ENCODE assay signal across 21 cellular contexts in genomic region chr17:34763727-34764665, GRCh38.
A peak's percentile ranks its signal among the peaks of the same experiment; 100 is the strongest.
DNase-seq lines count a peak whose midpoint lies in the region; TF ChIP-seq lines count a peak whose summit lies in the region.
"Had no signal": no experiment of that assay in that cellular context is flagged by ENCODE, and none has a peak within 500 bp of the region (broad histone marks: within the 10 kb centered on the region; RNA-seq: fewer than 3 reads in every experiment).

No MANE protein-coding gene starts in this region.

- DNase-seq in Caki2 (ENCODE audit: low read depth) (peak; percentile 31), HT1080 (ENCODE audit: low read depth) (peak; percentile 83), neuronal stem cell (ENCODE audit: low spot score) (no peak), NCI-H128 (lab: John Stamatoyannopoulos, UW; ENCODE audit: unreplicated experiment) (no peak), activated T-cell treated with anti-CD3 and anti-CD28 coated beads for 4 hours (no peak), mesothelial cell of epicardium (ENCODE audit: low spot score in 2 of 2, unreplicated experiment in 2 of 2) (no peak)
- DNase-seq: activated CD4-positive, alpha-beta T cell treated with anti-CD3 and anti-CD28 coated beads, Interleukin-2, amount 50 U/mL, for 48 hours; activated CD8-positive, alpha-beta memory T cell treated with anti-CD3 and anti-CD28 coated beads, Interleukin-2, amount 50 U/mL, for 48 hours; brain microvascular endothelial cell; cortex of kidney; heart left ventricle; left lung; NCI-H1930; NCI-H345; PC-9 had no signal

- WGBS in neuronal stem cell (ENCODE audit: extremely low coverage in 2 of 2, insufficient read length in 2 of 2, insufficient replicate concordance in 1 of 2), 2 donors, result no CpG with 5 or more reads among the region's 7 CpGs

- H3K27me3 Mint-ChIP-seq in brain, result peaks cover 11% of the 10 kb centered on the region
- peaks cover 52% of the 10 kb centered on the region for H3K27me3 Mint-ChIP-seq in mesothelial cell of epicardium (ENCODE audit: low read depth)

- no peaks in the 10 kb centered on the region for H3K36me3 Mint-ChIP-seq in brain
- H3K36me3 Mint-ChIP-seq in mesothelial cell of epicardium, result no peaks in the 10 kb centered on the region
- H3K36me3 Mint-ChIP-seq: WTC11 had no signal

- H2BK12ac ChIP-seq in neuronal stem cell (ENCODE audit: low read length), result no peak overlapping the region

- H3K9me3 ChIP-seq in neuronal stem cell (replicated peaks in 1 of 2; ENCODE audit: control insufficient read depth in 2 of 2, insufficient read depth in 1 of 2, low read depth in 1 of 2, low read length in 2 of 2), result no peaks in the 10 kb centered on the region
- H3K9me3 ChIP-seq: heart left ventricle, left lung, SJSA1 had no signal

- no peaks in the 10 kb centered on the region for H3K36me3 ChIP-seq in neuronal stem cell (replicated peaks in 1 of 2; ENCODE audit: control insufficient read depth in 2 of 2, insufficient read depth in 2 of 2, low read length in 2 of 2)
- H3K36me3 ChIP-seq: brain microvascular endothelial cell, heart left ventricle, left lung, SJSA1 had no signal

- peak overlapping the region; percentile 21 for H3K18ac ChIP-seq in neuronal stem cell (ENCODE audit: low read length)

- no peak overlapping the region for H4K91ac ChIP-seq in neuronal stem cell (ENCODE audit: low read depth, low read length, poor library complexity)

- H3K9me3 Mint-ChIP-seq in brain, result no peaks in the 10 kb centered on the region
- no peaks in the 10 kb centered on the region for H3K9me3 Mint-ChIP-seq in mesothelial cell of epicardium
- H3K9me3 Mint-ChIP-seq: nephron; T-helper 2 cell treated with Interferon-gamma antibody and Interleukin-4, amounts not matched to agents 5 μg/mL and 100 μg/mL, for 36 hours; WTC11 had no signal

- H2BK5ac ChIP-seq in neuronal stem cell (ENCODE audit: low read length), result no peak overlapping the region

- H2AK5ac ChIP-seq in neuronal stem cell (ENCODE audit: low read depth, low read length), result no peak overlapping the region

- H3K4me1 Mint-ChIP-seq in brain, result peaks cover 47% of the 10 kb centered on the region
- no peaks in the 10 kb centered on the region for H3K4me1 Mint-ChIP-seq in mesothelial cell of epicardium

- in situ Hi-C loops in Caki2 (cut with HindIII; ENCODE audit: low pct_unique_long_range_greater_than_20kb, low sequenced_read_pairs), result no loop called here

- no peak overlapping the region for H3K4me2 ChIP-seq in neuronal stem cell (ENCODE audit: insufficient read depth, low read length, poor library complexity, severe bottlenecking)
- H3K4me2 ChIP-seq: KMS-11, PC-9 had no signal

- peaks cover 2% of the 10 kb centered on the region for H3K79me1 ChIP-seq in neuronal stem cell (ENCODE audit: low read depth, low read length)

- H3K4me3 ChIP-seq in neuronal stem cell (ENCODE audit: low read length in 2 of 2), result no peak overlapping the region
- H3K4me3 ChIP-seq: heart left ventricle, left lung, PC-9, SJSA1 had no signal

- peaks cover 0 to 13% of the 10 kb centered on the region in 2 donors for H3K4me1 ChIP-seq in neuronal stem cell (ENCODE audit: control insufficient read depth in 2 of 2, insufficient read depth in 1 of 2, low read depth in 1 of 2, low read length in 2 of 2)
- H3K4me1 ChIP-seq: heart left ventricle, left lung, SJSA1 had no signal

- no peak overlapping the region for H2BK120ac ChIP-seq in neuronal stem cell (ENCODE audit: low read depth, low read length)

- peak overlapping the region; percentile 26 for H3K23ac ChIP-seq in neuronal stem cell (ENCODE audit: low read depth, low read length, poor library complexity)

- H3K4ac ChIP-seq in neuronal stem cell (ENCODE audit: low read length), result no peak overlapping the region

- no peak overlapping the region for H3K14ac ChIP-seq in neuronal stem cell (ENCODE audit: low read length)

- H3K9ac ChIP-seq in neuronal stem cell (ENCODE audit: low read depth, low read length, poor library complexity), result no peak overlapping the region
- H3K9ac ChIP-seq: KMS-11 had no signal

- H2BK15ac ChIP-seq in neuronal stem cell (ENCODE audit: low read length), result no peak overlapping the region

- H3K4me3 Mint-ChIP-seq in brain (no peak overlapping the region), mesothelial cell of epicardium (no peak overlapping the region)
- H3K4me3 Mint-ChIP-seq: nephron; T-helper 2 cell treated with Interferon-gamma antibody and Interleukin-4, amounts not matched to agents 5 μg/mL and 100 μg/mL, for 36 hours; WTC11 had no signal

- H4K8ac ChIP-seq in neuronal stem cell (ENCODE audit: low read depth, low read length), result no peak overlapping the region

- H3K27me3 ChIP-seq in neuronal stem cell (ENCODE audit: control insufficient read depth in 3 of 3, insufficient read depth in 3 of 3, low read depth in 1 of 3, low read length in 3 of 3), result no peaks in the 10 kb centered on the region
- H3K27me3 ChIP-seq: brain microvascular endothelial cell, SJSA1 had no signal

- TF ChIP-seq CTCF in brain (conservative IDR thresholded peaks at IDR 0.05) (no peak), mesothelial cell of epicardium (IDR thresholded peaks at IDR 0.05; ENCODE audit: unreplicated experiment) (no peak)

- H2AFZ ChIP-seq in neuronal stem cell (ENCODE audit: low read length), result no peak overlapping the region
- H2AFZ ChIP-seq: PC-9 had no signal

- H3K27ac Mint-ChIP-seq in brain (peak overlapping the region in 4 of 5 experiments; percentile 6 to 37 (median 24)), mesothelial cell of epicardium (no peak overlapping the region)
- H3K27ac Mint-ChIP-seq: nephron; T-helper 2 cell treated with Interferon-gamma antibody and Interleukin-4, amounts not matched to agents 5 μg/mL and 100 μg/mL, for 36 hours; WTC11 had no signal

- no peak overlapping the region for H3K27ac ChIP-seq in neuronal stem cell (replicated peaks; ENCODE audit: low read length)
- H3K27ac ChIP-seq: brain microvascular endothelial cell, heart left ventricle, KMS-11, left lung, PC-9, SJSA1 had no signal

Comparison
In these comparisons a context has a peak if more than half of its experiments do, and no peak if none do; other contexts are left out.
1. DNase-seq: peak in Caki2 (single experiment) and HT1080 (single experiment); none in neuronal stem cell (single experiment), NCI-H128 (single experiment), activated T-cell treated with anti-CD3 and anti-CD28 coated beads for 4 hours (single experiment) and mesothelial cell of epicardium (0 of 2).